Comparison of ENCODE assay signal across 10 cellular contexts in genomic region chr3:117035785-117036184, GRCh38.
DNase-seq lines count a peak whose midpoint lies in the region; TF ChIP-seq lines count a peak whose summit lies in the region.
"Had no signal": no experiment of that assay in that cellular context is flagged by ENCODE, and none has a peak within 500 bp of the region (broad histone marks: within the 10 kb centered on the region; RNA-seq: fewer than 3 reads in every experiment).

No MANE protein-coding gene starts in this region.

- H3K4me3 Mint-ChIP-seq in mesothelial cell of epicardium (no peak overlapping the region), MCF 10A (ENCODE audit: unreplicated experiment) (no peak overlapping the region)
- H3K4me3 Mint-ChIP-seq: activated naive CD4-positive, alpha-beta T cell treated with anti-CD3 and anti-CD28 coated beads for 36 hours had no signal

- H3K4me3 ChIP-seq in thymus (ENCODE audit: low read length), result no peak overlapping the region

- H3K9me3 ChIP-seq in thymus (ENCODE audit: control insufficient read depth), result no peaks in the 10 kb centered on the region

- H3K27me3 ChIP-seq in thymus (ENCODE audit: control insufficient read depth, insufficient read depth), result no peaks in the 10 kb centered on the region

- TF ChIP-seq CTCF in mesothelial cell of epicardium (IDR thresholded peaks at IDR 0.05; ENCODE audit: unreplicated experiment) (no peak), MCF 10A (IDR thresholded peaks at IDR 0.05; ENCODE audit: unreplicated experiment) (no peak)

- peak overlapping the region; percentile 13 for H3K27ac ChIP-seq in thymus (ENCODE audit: low read depth)

- peaks cover 21% of the 10 kb centered on the region for H3K4me1 Mint-ChIP-seq in mesothelial cell of epicardium
- peaks cover 10% of the 10 kb centered on the region for H3K4me1 Mint-ChIP-seq in MCF 10A (ENCODE audit: insufficient read depth, unreplicated experiment)

- intact Hi-C loops in MCF 10A (cut with micrococcal nuclease), result no loop called here

- no peaks in the 10 kb centered on the region for H3K36me3 ChIP-seq in thymus (ENCODE audit: control insufficient read depth, insufficient read depth)

- CTCF ChIA-PET in MCF 10A (lab: Yijun Ruan, JAX), result interaction anchor here (0.6 to 1.0 kb wide), 4 partner anchors 17 to 1708 kb away, joined by 3 to 4 read pairs (median 3); no protein-coding TSS in a partner anchor

- H3K9me3 Mint-ChIP-seq in mesothelial cell of epicardium (peaks cover 18% of the 10 kb centered on the region), MCF 10A (ENCODE audit: unreplicated experiment) (no peaks in the 10 kb centered on the region)
- H3K9me3 Mint-ChIP-seq: activated naive CD4-positive, alpha-beta T cell treated with anti-CD3 and anti-CD28 coated beads for 36 hours had no signal

- peak; percentile 14 for DNase-seq in MV-4-11 (lab: John Stamatoyannopoulos, UW)
- peak; percentile 20 for DNase-seq in dedifferentiated amniotic fluid mesenchymal stem cell (ENCODE audit: extremely low spot score)
- DNase-seq in mesothelial cell of epicardium (ENCODE audit: low spot score in 2 of 2, unreplicated experiment in 2 of 2), result no peak
- DNase-seq in MCF 10A (ENCODE audit: unreplicated experiment), result no peak
- no peak for DNase-seq in NCI-H2029 (lab: John Stamatoyannopoulos, UW)
- DNase-seq in stimulated activated CD4-positive, alpha-beta T cell treated with anti-CD3 and anti-CD28 coated beads, Interleukin-4, amount 100 ng/mL, for 4 hours, result no peak
- DNase-seq: activated naive CD4-positive, alpha-beta T cell treated with anti-CD3 and anti-CD28 coated beads for 36 hours; DND-41; stimulated activated naive CD8-positive, alpha-beta T cell treated with anti-CD3 and anti-CD28 coated beads, Interleukin-15, Interleukin-2, amounts not matched to agents 100 U/mL and 50 U/mL, for 24 hours had no signal

- peak overlapping the region; percentile 82 for H3K27ac Mint-ChIP-seq in mesothelial cell of epicardium
- H3K27ac Mint-ChIP-seq in MCF 10A (ENCODE audit: low read depth, unreplicated experiment), result no peak overlapping the region
- H3K27ac Mint-ChIP-seq: activated naive CD4-positive, alpha-beta T cell treated with anti-CD3 and anti-CD28 coated beads for 36 hours had no signal

- H3K4me1 ChIP-seq in thymus (ENCODE audit: control insufficient read depth, insufficient read depth, low read length), result no peaks in the 10 kb centered on the region

- POLR2A ChIA-PET in MCF 10A (lab: Yijun Ruan, JAX), result no interaction called here

- BruUV-seq in MCF 10A (replicated peaks; lab: Mats Ljungman, UMichigan), result no TSS peak

- peaks cover 2% of the 10 kb centered on the region for H3K36me3 Mint-ChIP-seq in mesothelial cell of epicardium
- peaks cover 6% of the 10 kb centered on the region for H3K36me3 Mint-ChIP-seq in MCF 10A (ENCODE audit: insufficient read depth, unreplicated experiment)

- H3K27me3 Mint-ChIP-seq in mesothelial cell of epicardium (ENCODE audit: low read depth) (no peaks in the 10 kb centered on the region), MCF 10A (ENCODE audit: insufficient read depth, unreplicated experiment) (peaks cover 69% of the 10 kb centered on the region)

Comparison
In these comparisons a context has a peak if more than half of its experiments do, and no peak if none do; other contexts are left out.
1. DNase-seq: peak in MV-4-11 (single experiment) and dedifferentiated amniotic fluid mesenchymal stem cell (single experiment); none in mesothelial cell of epicardium (0 of 2), MCF 10A (single experiment), NCI-H2029 (single experiment) and stimulated activated CD4-positive, alpha-beta T cell treated with anti-CD3 and anti-CD28 coated beads, Interleukin-4, amount 100 ng/mL, for 4 hours (0 of 2).